Comparison of ENCODE assay signal across 11 cellular contexts in genomic region chr1:9728451-9729295, GRCh38.
DNase-seq lines count a peak whose midpoint lies in the region; ATAC-seq and FAIRE-seq lines count a peak whose summit lies in the region.
"Had no signal": no experiment of that assay in that cellular context is flagged by ENCODE, and none has a peak within 500 bp of the region (broad histone marks: within the 10 kb centered on the region; RNA-seq: fewer than 3 reads in every experiment).

No MANE protein-coding gene starts in this region.

- H3K4me3 ChIP-seq in H7 (ENCODE audit: insufficient read depth, low read depth, low read length) = no peak overlapping the region

- peaks cover 27% of the 10 kb centered on the region for H3K36me3 ChIP-seq in H7 (replicated peaks; ENCODE audit: control insufficient read depth, insufficient read depth, low read length)

- intact Hi-C loops in left ventricle myocardium superior (cut with micrococcal nuclease) = no loop called here

- no peaks in the 10 kb centered on the region for H3K27me3 ChIP-seq in H7 (ENCODE audit: control insufficient read depth, insufficient read depth, low read length)

- DNase-seq in H7 = peak; percentile 35
- DNase-seq in activated CD4-positive, alpha-beta T cell treated with anti-CD3 and anti-CD28 coated beads, Interleukin-2, amount 50 U/mL, for 48 hours = peak; percentile 74 to 84
- peak; percentile 74 for DNase-seq in central memory CD4-positive, alpha-beta T cell
- peak; percentile 27 for DNase-seq in stimulated activated CD4-positive, alpha-beta T cell treated with anti-CD3 and anti-CD28 coated beads, Interleukin-2, amount 100 ng/mL, for 4 hours (ENCODE audit: low read depth)
- DNase-seq in iPS-NIHi11 (ENCODE audit: low spot score) = no peak
- no peak for DNase-seq in D341Med (ENCODE audit: low spot score)
- DNase-seq in frontal cortex (ENCODE audit: low spot score in 2 of 2) = no peak
- DNase-seq in left ventricle myocardium superior = no peak
- DNase-seq: DMS53, NCI-H526 had no signal

- FAIRE-seq in frontal cortex (lab: Jason Lieb, UNC) = no peak
- FAIRE-seq: TTC549 had no signal

- no peak for ATAC-seq in left ventricle myocardium superior

Comparison
In these comparisons a context has a peak if more than half of its experiments do, and no peak if none do; other contexts are left out.
1. DNase-seq: peak in H7 (single experiment), activated CD4-positive, alpha-beta T cell treated with anti-CD3 and anti-CD28 coated beads, Interleukin-2, amount 50 U/mL, for 48 hours (2 of 2), central memory CD4-positive, alpha-beta T cell (single experiment) and stimulated activated CD4-positive, alpha-beta T cell treated with anti-CD3 and anti-CD28 coated beads, Interleukin-2, amount 100 ng/mL, for 4 hours (single experiment); none in iPS-NIHi11 (single experiment), D341Med (single experiment), frontal cortex (0 of 2) and left ventricle myocardium superior (single experiment).